1 cellular context compared by ENCODE assay signal in the genomic region with DNA sequence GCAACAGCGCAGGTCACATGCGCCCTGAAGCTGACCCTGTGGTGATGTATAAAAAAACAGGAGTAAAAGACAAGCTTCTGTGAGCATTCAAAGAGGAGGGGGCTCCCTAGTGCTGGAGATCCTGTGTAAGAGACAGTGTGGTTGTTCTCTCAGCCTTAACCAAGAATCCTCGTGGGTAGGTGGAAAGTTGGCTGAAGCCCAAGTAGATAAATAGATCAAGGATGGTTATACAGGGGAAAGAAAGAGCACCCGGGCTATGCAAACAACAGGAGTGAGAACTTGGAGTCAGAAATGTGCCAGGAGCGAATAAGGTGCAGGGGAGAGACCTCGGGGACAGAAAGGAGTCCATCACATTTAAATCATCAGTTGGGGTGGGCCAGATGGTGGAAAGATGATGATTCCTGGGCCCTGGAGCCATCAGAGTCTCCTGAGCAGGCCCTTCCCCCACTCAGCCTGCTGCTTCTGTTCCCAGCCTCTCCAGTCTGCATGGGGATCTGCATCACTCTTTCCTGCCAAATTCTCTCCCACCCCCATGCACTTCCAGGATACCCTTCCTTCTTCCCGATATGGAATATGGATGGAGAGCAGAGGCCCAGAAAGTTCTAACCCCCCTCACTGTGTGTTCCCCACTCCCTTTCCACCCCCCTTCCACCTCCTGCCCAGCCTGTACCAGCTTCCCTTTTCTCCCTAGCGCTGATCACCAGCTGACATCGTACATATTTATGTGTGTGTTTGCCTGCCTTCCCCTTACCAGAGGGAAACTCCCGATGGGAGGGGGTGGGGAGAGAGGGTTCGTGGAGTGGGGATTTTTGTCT.
TF ChIP-seq lines count a peak whose summit lies in the region.

No MANE protein-coding gene starts in this region.

TF ChIP-seq in HepG2, 621 proteins besides CTCF, POLR2A, EP300 and RAD21 (continued from another document and continues in another):
- TF ChIP-seq, protein P1, sequence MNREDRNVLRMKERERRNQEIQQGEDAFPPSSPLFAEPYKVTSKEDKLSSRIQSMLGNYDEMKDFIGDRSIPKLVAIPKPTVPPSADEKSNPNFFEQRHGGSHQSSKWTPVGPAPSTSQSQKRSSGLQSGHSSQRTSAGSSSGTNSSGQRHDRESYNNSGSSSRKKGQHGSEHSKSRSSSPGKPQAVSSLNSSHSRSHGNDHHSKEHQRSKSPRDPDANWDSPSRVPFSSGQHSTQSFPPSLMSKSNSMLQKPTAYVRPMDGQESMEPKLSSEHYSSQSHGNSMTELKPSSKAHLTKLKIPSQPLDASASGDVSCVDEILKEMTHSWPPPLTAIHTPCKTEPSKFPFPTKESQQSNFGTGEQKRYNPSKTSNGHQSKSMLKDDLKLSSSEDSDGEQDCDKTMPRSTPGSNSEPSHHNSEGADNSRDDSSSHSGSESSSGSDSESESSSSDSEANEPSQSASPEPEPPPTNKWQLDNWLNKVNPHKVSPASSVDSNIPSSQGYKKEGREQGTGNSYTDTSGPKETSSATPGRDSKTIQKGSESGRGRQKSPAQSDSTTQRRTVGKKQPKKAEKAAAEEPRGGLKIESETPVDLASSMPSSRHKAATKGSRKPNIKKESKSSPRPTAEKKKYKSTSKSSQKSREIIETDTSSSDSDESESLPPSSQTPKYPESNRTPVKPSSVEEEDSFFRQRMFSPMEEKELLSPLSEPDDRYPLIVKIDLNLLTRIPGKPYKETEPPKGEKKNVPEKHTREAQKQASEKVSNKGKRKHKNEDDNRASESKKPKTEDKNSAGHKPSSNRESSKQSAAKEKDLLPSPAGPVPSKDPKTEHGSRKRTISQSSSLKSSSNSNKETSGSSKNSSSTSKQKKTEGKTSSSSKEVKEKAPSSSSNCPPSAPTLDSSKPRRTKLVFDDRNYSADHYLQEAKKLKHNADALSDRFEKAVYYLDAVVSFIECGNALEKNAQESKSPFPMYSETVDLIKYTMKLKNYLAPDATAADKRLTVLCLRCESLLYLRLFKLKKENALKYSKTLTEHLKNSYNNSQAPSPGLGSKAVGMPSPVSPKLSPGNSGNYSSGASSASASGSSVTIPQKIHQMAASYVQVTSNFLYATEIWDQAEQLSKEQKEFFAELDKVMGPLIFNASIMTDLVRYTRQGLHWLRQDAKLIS (CRISPR knock-in tag; IDR thresholded peaks at IDR 0.05): no peak
- TF ChIP-seq REXO4 (CRISPR knock-in tag; IDR thresholded peaks at IDR 0.05; ENCODE audit: borderline replicate concordance): no peak
- no peak for TF ChIP-seq PPARG (CRISPR knock-in tag; conservative IDR thresholded peaks at IDR 0.05)
- TF ChIP-seq ZNF83 (CRISPR knock-in tag; IDR thresholded peaks at IDR 0.05; ENCODE audit: borderline replicate concordance): no peak
- TF ChIP-seq ZNF180 (CRISPR knock-in tag; IDR thresholded peaks at IDR 0.05; ENCODE audit: borderline replicate concordance, low read depth): no peak
- no peak for TF ChIP-seq ZNF224 (CRISPR knock-in tag; IDR thresholded peaks at IDR 0.05)
- no peak for TF ChIP-seq ZNF225 (CRISPR knock-in tag; IDR thresholded peaks at IDR 0.05)
- no peak for TF ChIP-seq KLF13 (CRISPR knock-in tag; IDR thresholded peaks at IDR 0.05)
- TF ChIP-seq MED8 (CRISPR knock-in tag; IDR thresholded peaks at IDR 0.05; ENCODE audit: insufficient replicate concordance): no peak
- TF ChIP-seq, protein P2, sequence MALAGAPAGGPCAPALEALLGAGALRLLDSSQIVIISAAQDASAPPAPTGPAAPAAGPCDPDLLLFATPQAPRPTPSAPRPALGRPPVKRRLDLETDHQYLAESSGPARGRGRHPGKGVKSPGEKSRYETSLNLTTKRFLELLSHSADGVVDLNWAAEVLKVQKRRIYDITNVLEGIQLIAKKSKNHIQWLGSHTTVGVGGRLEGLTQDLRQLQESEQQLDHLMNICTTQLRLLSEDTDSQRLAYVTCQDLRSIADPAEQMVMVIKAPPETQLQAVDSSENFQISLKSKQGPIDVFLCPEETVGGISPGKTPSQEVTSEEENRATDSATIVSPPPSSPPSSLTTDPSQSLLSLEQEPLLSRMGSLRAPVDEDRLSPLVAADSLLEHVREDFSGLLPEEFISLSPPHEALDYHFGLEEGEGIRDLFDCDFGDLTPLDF (CRISPR knock-in tag; IDR thresholded peaks at IDR 0.05): no peak
- TF ChIP-seq ZNF557 (CRISPR knock-in tag; IDR thresholded peaks at IDR 0.05): no peak
- TF ChIP-seq, protein P3, sequence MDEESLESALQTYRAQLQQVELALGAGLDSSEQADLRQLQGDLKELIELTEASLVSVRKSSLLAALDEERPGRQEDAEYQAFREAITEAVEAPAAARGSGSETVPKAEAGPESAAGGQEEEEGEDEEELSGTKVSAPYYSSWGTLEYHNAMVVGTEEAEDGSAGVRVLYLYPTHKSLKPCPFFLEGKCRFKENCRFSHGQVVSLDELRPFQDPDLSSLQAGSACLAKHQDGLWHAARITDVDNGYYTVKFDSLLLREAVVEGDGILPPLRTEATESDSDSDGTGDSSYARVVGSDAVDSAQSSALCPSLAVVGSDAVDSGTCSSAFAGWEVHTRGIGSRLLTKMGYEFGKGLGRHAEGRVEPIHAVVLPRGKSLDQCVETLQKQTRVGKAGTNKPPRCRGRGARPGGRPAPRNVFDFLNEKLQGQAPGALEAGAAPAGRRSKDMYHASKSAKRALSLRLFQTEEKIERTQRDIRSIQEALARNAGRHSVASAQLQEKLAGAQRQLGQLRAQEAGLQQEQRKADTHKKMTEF (CRISPR knock-in tag; IDR thresholded peaks at IDR 0.05): 0 out of 2 replicates have a peak, but pooled peaks have one; percentile 21
- no peak for TF ChIP-seq FOXA1 (IDR thresholded peaks at IDR 0.05)
- 0 out of 2 replicates have a peak, but pooled peaks have one; percentile 36 for TF ChIP-seq FOXA1 (CRISPR knock-in tag; IDR thresholded peaks at IDR 0.05)
- TF ChIP-seq FOXC1 (CRISPR knock-in tag; IDR thresholded peaks at IDR 0.05; ENCODE audit: borderline replicate concordance): no peak
- no peak for TF ChIP-seq SOX13 (IDR thresholded peaks at IDR 0.05)
- no peak for TF ChIP-seq SOX13 (CRISPR knock-in tag; conservative IDR thresholded peaks at IDR 0.05 in 1 of 2, IDR thresholded peaks at IDR 0.05 in 1 of 2)
- TF ChIP-seq NPAS2 (CRISPR knock-in tag; IDR thresholded peaks at IDR 0.05; ENCODE audit: borderline replicate concordance): no peak
- TF ChIP-seq, protein P4, sequence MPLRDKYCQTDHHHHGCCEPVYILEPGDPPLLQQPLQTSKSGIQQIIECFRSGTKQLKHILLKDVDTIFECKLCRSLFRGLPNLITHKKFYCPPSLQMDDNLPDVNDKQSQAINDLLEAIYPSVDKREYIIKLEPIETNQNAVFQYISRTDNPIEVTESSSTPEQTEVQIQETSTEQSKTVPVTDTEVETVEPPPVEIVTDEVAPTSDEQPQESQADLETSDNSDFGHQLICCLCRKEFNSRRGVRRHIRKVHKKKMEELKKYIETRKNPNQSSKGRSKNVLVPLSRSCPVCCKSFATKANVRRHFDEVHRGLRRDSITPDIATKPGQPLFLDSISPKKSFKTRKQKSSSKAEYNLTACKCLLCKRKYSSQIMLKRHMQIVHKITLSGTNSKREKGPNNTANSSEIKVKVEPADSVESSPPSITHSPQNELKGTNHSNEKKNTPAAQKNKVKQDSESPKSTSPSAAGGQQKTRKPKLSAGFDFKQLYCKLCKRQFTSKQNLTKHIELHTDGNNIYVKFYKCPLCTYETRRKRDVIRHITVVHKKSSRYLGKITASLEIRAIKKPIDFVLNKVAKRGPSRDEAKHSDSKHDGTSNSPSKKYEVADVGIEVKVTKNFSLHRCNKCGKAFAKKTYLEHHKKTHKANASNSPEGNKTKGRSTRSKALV (CRISPR knock-in tag; IDR thresholded peaks at IDR 0.05): no peak
- no peak for TF ChIP-seq NR3C1 (CRISPR knock-in tag; IDR thresholded peaks at IDR 0.05)
- TF ChIP-seq GATAD2A (CRISPR knock-in tag; IDR thresholded peaks at IDR 0.05): peak; percentile 48
- TF ChIP-seq, protein P5, sequence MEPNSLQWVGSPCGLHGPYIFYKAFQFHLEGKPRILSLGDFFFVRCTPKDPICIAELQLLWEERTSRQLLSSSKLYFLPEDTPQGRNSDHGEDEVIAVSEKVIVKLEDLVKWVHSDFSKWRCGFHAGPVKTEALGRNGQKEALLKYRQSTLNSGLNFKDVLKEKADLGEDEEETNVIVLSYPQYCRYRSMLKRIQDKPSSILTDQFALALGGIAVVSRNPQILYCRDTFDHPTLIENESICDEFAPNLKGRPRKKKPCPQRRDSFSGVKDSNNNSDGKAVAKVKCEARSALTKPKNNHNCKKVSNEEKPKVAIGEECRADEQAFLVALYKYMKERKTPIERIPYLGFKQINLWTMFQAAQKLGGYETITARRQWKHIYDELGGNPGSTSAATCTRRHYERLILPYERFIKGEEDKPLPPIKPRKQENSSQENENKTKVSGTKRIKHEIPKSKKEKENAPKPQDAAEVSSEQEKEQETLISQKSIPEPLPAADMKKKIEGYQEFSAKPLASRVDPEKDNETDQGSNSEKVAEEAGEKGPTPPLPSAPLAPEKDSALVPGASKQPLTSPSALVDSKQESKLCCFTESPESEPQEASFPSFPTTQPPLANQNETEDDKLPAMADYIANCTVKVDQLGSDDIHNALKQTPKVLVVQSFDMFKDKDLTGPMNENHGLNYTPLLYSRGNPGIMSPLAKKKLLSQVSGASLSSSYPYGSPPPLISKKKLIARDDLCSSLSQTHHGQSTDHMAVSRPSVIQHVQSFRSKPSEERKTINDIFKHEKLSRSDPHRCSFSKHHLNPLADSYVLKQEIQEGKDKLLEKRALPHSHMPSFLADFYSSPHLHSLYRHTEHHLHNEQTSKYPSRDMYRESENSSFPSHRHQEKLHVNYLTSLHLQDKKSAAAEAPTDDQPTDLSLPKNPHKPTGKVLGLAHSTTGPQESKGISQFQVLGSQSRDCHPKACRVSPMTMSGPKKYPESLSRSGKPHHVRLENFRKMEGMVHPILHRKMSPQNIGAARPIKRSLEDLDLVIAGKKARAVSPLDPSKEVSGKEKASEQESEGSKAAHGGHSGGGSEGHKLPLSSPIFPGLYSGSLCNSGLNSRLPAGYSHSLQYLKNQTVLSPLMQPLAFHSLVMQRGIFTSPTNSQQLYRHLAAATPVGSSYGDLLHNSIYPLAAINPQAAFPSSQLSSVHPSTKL (CRISPR knock-in tag; IDR thresholded peaks at IDR 0.05): 0 out of 2 replicates have a peak, but pooled peaks have one; percentile 27
- TF ChIP-seq YEATS2 (CRISPR knock-in tag; IDR thresholded peaks at IDR 0.05; ENCODE audit: borderline replicate concordance): no peak
- TF ChIP-seq, protein P6, sequence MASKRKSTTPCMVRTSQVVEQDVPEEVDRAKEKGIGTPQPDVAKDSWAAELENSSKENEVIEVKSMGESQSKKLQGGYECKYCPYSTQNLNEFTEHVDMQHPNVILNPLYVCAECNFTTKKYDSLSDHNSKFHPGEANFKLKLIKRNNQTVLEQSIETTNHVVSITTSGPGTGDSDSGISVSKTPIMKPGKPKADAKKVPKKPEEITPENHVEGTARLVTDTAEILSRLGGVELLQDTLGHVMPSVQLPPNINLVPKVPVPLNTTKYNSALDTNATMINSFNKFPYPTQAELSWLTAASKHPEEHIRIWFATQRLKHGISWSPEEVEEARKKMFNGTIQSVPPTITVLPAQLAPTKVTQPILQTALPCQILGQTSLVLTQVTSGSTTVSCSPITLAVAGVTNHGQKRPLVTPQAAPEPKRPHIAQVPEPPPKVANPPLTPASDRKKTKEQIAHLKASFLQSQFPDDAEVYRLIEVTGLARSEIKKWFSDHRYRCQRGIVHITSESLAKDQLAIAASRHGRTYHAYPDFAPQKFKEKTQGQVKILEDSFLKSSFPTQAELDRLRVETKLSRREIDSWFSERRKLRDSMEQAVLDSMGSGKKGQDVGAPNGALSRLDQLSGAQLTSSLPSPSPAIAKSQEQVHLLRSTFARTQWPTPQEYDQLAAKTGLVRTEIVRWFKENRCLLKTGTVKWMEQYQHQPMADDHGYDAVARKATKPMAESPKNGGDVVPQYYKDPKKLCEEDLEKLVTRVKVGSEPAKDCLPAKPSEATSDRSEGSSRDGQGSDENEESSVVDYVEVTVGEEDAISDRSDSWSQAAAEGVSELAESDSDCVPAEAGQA (IDR thresholded peaks at IDR 0.05; ENCODE audit: low read depth): no peak
- TF ChIP-seq, protein P6 (CRISPR knock-in tag; IDR thresholded peaks at IDR 0.05; ENCODE audit: borderline replicate concordance): no peak
- TF ChIP-seq, protein P7, sequence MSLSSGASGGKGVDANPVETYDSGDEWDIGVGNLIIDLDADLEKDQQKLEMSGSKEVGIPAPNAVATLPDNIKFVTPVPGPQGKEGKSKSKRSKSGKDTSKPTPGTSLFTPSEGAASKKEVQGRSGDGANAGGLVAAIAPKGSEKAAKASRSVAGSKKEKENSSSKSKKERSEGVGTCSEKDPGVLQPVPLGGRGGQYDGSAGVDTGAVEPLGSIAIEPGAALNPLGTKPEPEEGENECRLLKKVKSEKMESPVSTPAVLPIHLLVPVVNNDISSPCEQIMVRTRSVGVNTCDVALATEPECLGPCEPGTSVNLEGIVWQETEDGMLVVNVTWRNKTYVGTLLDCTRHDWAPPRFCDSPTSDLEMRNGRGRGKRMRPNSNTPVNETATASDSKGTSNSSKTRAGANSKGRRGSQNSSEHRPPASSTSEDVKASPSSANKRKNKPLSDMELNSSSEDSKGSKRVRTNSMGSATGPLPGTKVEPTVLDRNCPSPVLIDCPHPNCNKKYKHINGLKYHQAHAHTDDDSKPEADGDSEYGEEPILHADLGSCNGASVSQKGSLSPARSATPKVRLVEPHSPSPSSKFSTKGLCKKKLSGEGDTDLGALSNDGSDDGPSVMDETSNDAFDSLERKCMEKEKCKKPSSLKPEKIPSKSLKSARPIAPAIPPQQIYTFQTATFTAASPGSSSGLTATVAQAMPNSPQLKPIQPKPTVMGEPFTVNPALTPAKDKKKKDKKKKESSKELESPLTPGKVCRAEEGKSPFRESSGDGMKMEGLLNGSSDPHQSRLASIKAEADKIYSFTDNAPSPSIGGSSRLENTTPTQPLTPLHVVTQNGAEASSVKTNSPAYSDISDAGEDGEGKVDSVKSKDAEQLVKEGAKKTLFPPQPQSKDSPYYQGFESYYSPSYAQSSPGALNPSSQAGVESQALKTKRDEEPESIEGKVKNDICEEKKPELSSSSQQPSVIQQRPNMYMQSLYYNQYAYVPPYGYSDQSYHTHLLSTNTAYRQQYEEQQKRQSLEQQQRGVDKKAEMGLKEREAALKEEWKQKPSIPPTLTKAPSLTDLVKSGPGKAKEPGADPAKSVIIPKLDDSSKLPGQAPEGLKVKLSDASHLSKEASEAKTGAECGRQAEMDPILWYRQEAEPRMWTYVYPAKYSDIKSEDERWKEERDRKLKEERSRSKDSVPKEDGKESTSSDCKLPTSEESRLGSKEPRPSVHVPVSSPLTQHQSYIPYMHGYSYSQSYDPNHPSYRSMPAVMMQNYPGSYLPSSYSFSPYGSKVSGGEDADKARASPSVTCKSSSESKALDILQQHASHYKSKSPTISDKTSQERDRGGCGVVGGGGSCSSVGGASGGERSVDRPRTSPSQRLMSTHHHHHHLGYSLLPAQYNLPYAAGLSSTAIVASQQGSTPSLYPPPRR (CRISPR knock-in tag; IDR thresholded peaks at IDR 0.05; ENCODE audit: borderline replicate concordance): no peak
